ENCODE assay signal across 20 cellular contexts in the genomic region with DNA sequence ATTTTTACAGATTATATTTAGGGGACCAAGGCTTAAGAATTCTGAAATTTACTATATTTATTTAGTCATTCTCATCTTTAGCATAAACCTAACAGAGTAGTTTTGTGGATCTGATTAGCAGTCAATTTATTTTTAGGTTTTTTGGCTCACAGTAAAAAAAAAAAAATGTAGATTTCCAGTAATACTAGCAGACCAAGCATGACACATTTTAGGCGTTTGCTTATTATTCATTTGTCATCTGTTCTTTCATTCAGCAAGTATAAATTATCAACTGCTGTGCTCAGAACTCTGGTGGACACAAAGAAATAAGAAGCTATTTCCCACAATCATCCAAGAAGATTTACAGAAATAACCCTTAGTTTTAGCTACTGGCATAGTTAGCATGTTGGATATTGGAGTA. TPM values are rescaled to one million over a fixed set of nuclear protein-coding genes. Genes with fewer than 3 reads are reported as not detected.
"Had no signal": no experiment of that assay in that cellular context is flagged by ENCODE, and none has a peak within 500 bp of the region (broad histone marks: within the 10 kb centered on the region; RNA-seq: fewer than 3 reads in every experiment).

No MANE protein-coding gene starts in this region.

- H3K27me3 Mint-ChIP-seq: activated naive CD8-positive, alpha-beta T cell treated with anti-CD3 and anti-CD28 coated beads, Interleukin-2, amount 10 ng/mL, durations not matched to agents 7 days and 5 days; stimulated activated naive CD8-positive, alpha-beta T cell treated with anti-CD3 and anti-CD28 coated beads, Interleukin-15, amount 100 ng/mL, for 72 hours; T-cell had no signal

- H3K36me3 ChIP-seq: cardiac muscle cell, lower lobe of right lung, right lobe of liver, uterus had no signal

- H3K9me3 Mint-ChIP-seq: activated naive CD8-positive, alpha-beta T cell treated with anti-CD3 and anti-CD28 coated beads, Interleukin-2, amount 10 ng/mL, durations not matched to agents 7 days and 5 days; activated T-helper 1 cell treated with anti-CD3 and anti-CD28 coated beads, Interleukin-12 subunit alpha, Interleukin-12 subunit beta, Interleukin-2, Interleukin-4 antibody, amounts not matched to agents 30 ng/mL and 10 ng/mL and 1 ng/mL, durations not matched to agents 14 hours and 24 hours and 36 hours; endodermal cell; T-cell had no signal

- H3K9me3 ChIP-seq: lower lobe of right lung, psoas muscle, right lobe of liver, uterus had no signal

- H3K4me1 Mint-ChIP-seq: activated naive CD8-positive, alpha-beta T cell treated with anti-CD3 and anti-CD28 coated beads, Interleukin-2, amount 10 ng/mL, durations not matched to agents 7 days and 5 days; endodermal cell; mesothelial cell of epicardium; stimulated activated naive CD8-positive, alpha-beta T cell treated with anti-CD3 and anti-CD28 coated beads, Interleukin-15, amount 100 ng/mL, for 72 hours; T-cell had no signal

- H3K4me3 ChIP-seq: cardiac muscle cell, dorsolateral prefrontal cortex, lower lobe of right lung, psoas muscle, right lobe of liver, uterus had no signal

- H3K36me3 Mint-ChIP-seq: activated naive CD8-positive, alpha-beta T cell treated with anti-CD3 and anti-CD28 coated beads, Interleukin-2, amount 10 ng/mL, durations not matched to agents 7 days and 5 days; T-cell had no signal

- H3K27me3 ChIP-seq: cardiac muscle cell, dorsolateral prefrontal cortex, foreskin keratinocyte, right lobe of liver, uterus had no signal

- H3K4me1 ChIP-seq: foreskin keratinocyte, lower lobe of right lung, psoas muscle, right lobe of liver, uterus had no signal

- H3K27ac ChIP-seq: cardiac muscle cell, foreskin keratinocyte, lower lobe of right lung, psoas muscle, right lobe of liver, uterus had no signal

- DNase-seq: activated CD4-positive, alpha-beta T cell treated with anti-CD3 and anti-CD28 coated beads, Interleukin-2, amount 50 U/mL, for 1 hour; activated CD8-positive, alpha-beta memory T cell treated with anti-CD3 and anti-CD28 coated beads for 24 hours; activated naive CD4-positive, alpha-beta T cell; activated naive CD8-positive, alpha-beta T cell treated with anti-CD3 and anti-CD28 coated beads, Interleukin-2, amount 10 ng/mL, durations not matched to agents 7 days and 5 days; aorta; dorsolateral prefrontal cortex; endodermal cell; foreskin keratinocyte; left cardiac atrium; lower lobe of right lung; psoas muscle; right lobe of liver; stimulated activated naive CD8-positive, alpha-beta T cell treated with anti-CD3 and anti-CD28 coated beads, Interleukin-15, amount 100 ng/mL, for 72 hours; T-cell; T-helper 9 cell; uterus had no signal

- H3K27ac Mint-ChIP-seq: activated naive CD8-positive, alpha-beta T cell treated with anti-CD3 and anti-CD28 coated beads, Interleukin-2, amount 10 ng/mL, durations not matched to agents 7 days and 5 days; activated T-helper 1 cell treated with anti-CD3 and anti-CD28 coated beads, Interleukin-12 subunit alpha, Interleukin-12 subunit beta, Interleukin-2, Interleukin-4 antibody, amounts not matched to agents 30 ng/mL and 10 ng/mL and 1 ng/mL, durations not matched to agents 14 hours and 24 hours and 36 hours; endodermal cell; mesothelial cell of epicardium; stimulated activated naive CD8-positive, alpha-beta T cell treated with anti-CD3 and anti-CD28 coated beads, Interleukin-15, amount 100 ng/mL, for 72 hours; T-cell had no signal

- H3K4me3 Mint-ChIP-seq: activated naive CD8-positive, alpha-beta T cell treated with anti-CD3 and anti-CD28 coated beads, Interleukin-2, amount 10 ng/mL, durations not matched to agents 7 days and 5 days; activated T-helper 1 cell treated with anti-CD3 and anti-CD28 coated beads, Interleukin-12 subunit alpha, Interleukin-12 subunit beta, Interleukin-2, Interleukin-4 antibody, amounts not matched to agents 30 ng/mL and 10 ng/mL and 1 ng/mL, durations not matched to agents 14 hours and 24 hours and 36 hours; endodermal cell; mesothelial cell of epicardium; stimulated activated naive CD8-positive, alpha-beta T cell treated with anti-CD3 and anti-CD28 coated beads, Interleukin-15, amount 100 ng/mL, for 72 hours; T-cell had no signal

RNA-seq across cellular contexts. Expression of a gene that starts 20.6 kb away (rescaled TPM):
- total RNA-seq: activated naive CD8-positive, alpha-beta T cell treated with anti-CD3 and anti-CD28 coated beads, Interleukin-2, amount 10 ng/mL, durations not matched to agents 7 days and 5 days; activated T-helper 1 cell treated with anti-CD3 and anti-CD28 coated beads, Interleukin-12 subunit alpha, Interleukin-12 subunit beta, Interleukin-2, Interleukin-4 antibody, amounts not matched to agents 30 ng/mL and 10 ng/mL and 1 ng/mL, durations not matched to agents 14 hours and 24 hours and 36 hours; epithelial cell of proximal tubule; T-cell had no signal
- polyA plus RNA-seq: foreskin keratinocyte had no signal
